32 cellular contexts compared by ENCODE assay signal in genomic region chr6:65116326-65116725, GRCh38.
"Had no signal": no experiment of that assay in that cellular context is flagged by ENCODE, and none has a peak within 500 bp of the region (broad histone marks: within the 10 kb centered on the region; RNA-seq: fewer than 3 reads in every experiment).

No MANE protein-coding gene starts in this region.

- H3K4me3 ChIP-seq: adrenal gland, breast epithelium, colonic mucosa, SK-N-MC had no signal

- H3K9me3 ChIP-seq: adrenal gland, breast epithelium, colonic mucosa had no signal

- ATAC-seq: activated CD8-positive, alpha-beta T cell treated with anti-CD3 and anti-CD28 coated beads for 36 hours; activated T-cell treated with anti-CD3 and anti-CD28 coated beads, Interleukin-2, amount 50 U/mL, for 72 hours; Panc1; Right ventricle myocardium inferior; T-cell had no signal

- H3K36me3 ChIP-seq: adrenal gland, breast epithelium, colonic mucosa, WERI-Rb-1 had no signal

- H3K4me1 Mint-ChIP-seq: activated naive CD8-positive, alpha-beta T cell treated with anti-CD3 and anti-CD28 coated beads, Interleukin-2, amount 10 ng/mL, durations not matched to agents 7 days and 5 days; T-cell had no signal

- H3K9me3 Mint-ChIP-seq: activated naive CD8-positive, alpha-beta T cell treated with anti-CD3 and anti-CD28 coated beads, Interleukin-2, amount 10 ng/mL, durations not matched to agents 7 days and 5 days had no signal

- H3K4me1 ChIP-seq: adrenal gland, breast epithelium, colonic mucosa had no signal

- H3K27me3 Mint-ChIP-seq: activated CD8-positive, alpha-beta T cell treated with anti-CD3 and anti-CD28 coated beads for 36 hours; activated naive CD8-positive, alpha-beta T cell treated with anti-CD3 and anti-CD28 coated beads, Interleukin-2, amount 10 ng/mL, durations not matched to agents 7 days and 5 days; T-cell had no signal

- H3K27ac ChIP-seq: adrenal gland, breast epithelium, colonic mucosa, SK-N-MC, WERI-Rb-1 had no signal

- H3K36me3 Mint-ChIP-seq: activated naive CD8-positive, alpha-beta T cell treated with anti-CD3 and anti-CD28 coated beads, Interleukin-2, amount 10 ng/mL, durations not matched to agents 7 days and 5 days; T-cell had no signal

- H3K4me3 Mint-ChIP-seq: activated CD8-positive, alpha-beta T cell treated with anti-CD3 and anti-CD28 coated beads for 36 hours; activated naive CD8-positive, alpha-beta T cell treated with anti-CD3 and anti-CD28 coated beads, Interleukin-2, amount 10 ng/mL, durations not matched to agents 7 days and 5 days; activated T-cell treated with anti-CD3 and anti-CD28 coated beads, Interleukin-2, amount 50 U/mL, for 72 hours; T-cell had no signal

- H3K27ac Mint-ChIP-seq: activated CD8-positive, alpha-beta T cell treated with anti-CD3 and anti-CD28 coated beads for 36 hours; activated naive CD8-positive, alpha-beta T cell treated with anti-CD3 and anti-CD28 coated beads, Interleukin-2, amount 10 ng/mL, durations not matched to agents 7 days and 5 days; activated T-cell treated with anti-CD3 and anti-CD28 coated beads, Interleukin-2, amount 50 U/mL, for 72 hours; activated T-helper 2 cell treated with anti-CD3 and anti-CD28 coated beads, Interferon-gamma antibody, Interleukin-2, Interleukin-4, amounts not matched to agents 10 μg/mL and 5 μg/mL and 100 μg/mL, durations not matched to agents 14 hours and 24 hours and 36 hours; T-cell had no signal

- H3K27me3 ChIP-seq: adrenal gland, breast epithelium, colonic mucosa had no signal

- DNase-seq: activated CD4-positive, alpha-beta T cell treated with anti-CD3 and anti-CD28 coated beads for 4 hours; activated CD8-positive, alpha-beta memory T cell treated with anti-CD3 and anti-CD28 coated beads, Interleukin-2, amount 50 U/mL, for 4 hours; activated CD8-positive, alpha-beta T cell treated with anti-CD3 and anti-CD28 coated beads for 36 hours; activated gamma-delta T cell treated with Interleukin-2 at 50 U/mL for 16 hours; activated naive CD4-positive, alpha-beta T cell treated with anti-CD3 and anti-CD28 coated beads, Interleukin-2, amount 50 U/mL, for 16 hours; activated naive CD8-positive, alpha-beta T cell treated with anti-CD3 and anti-CD28 coated beads, Interleukin-2, amount 10 ng/mL, durations not matched to agents 7 days and 5 days; activated T-cell treated with anti-CD3 and anti-CD28 coated beads, Interleukin-2, amount 50 U/mL, for 72 hours; adrenal gland; anterior cingulate cortex; caudate nucleus; colonic mucosa; KG1; NCI-H1092; NCI-H1417 treated with DMSO at 0.1 percent for 48 hours; NCI-H187 treated with DMSO at 0.1 percent for 48 hours; NCI-H2171; NCI-H2227 treated with DMSO at 0.1 percent for 48 hours; NCI-H446 treated with DMSO at 0.1 percent for 48 hours; NCI-H524 treated with DMSO at 0.1 percent for 48 hours; NCI-H774; NK-92 treated with Interleukin-12 subunit alpha and Interleukin-12 subunit beta, amount 100 ng/mL, for 24 hours; OCI-M1; RPMI8226; T-cell; T-helper 2 cell; T1000; WERI-Rb-1 had no signal
